21 cellular contexts compared by ENCODE assay signal in genomic region chr14:68081489-68081888, GRCh38.
"Had no signal": no experiment of that assay in that cellular context is flagged by ENCODE, and none has a peak within 500 bp of the region (broad histone marks: within the 10 kb centered on the region; RNA-seq: fewer than 3 reads in every experiment).

No MANE protein-coding gene starts in this region.

- H3K4me3 Mint-ChIP-seq: activated CD4-positive, alpha-beta memory T cell treated with anti-CD3 and anti-CD28 coated beads for 36 hours; activated naive CD8-positive, alpha-beta T cell treated with anti-CD3 and anti-CD28 coated beads, Interleukin-2, amount 10 ng/mL, durations not matched to agents 7 days and 5 days; dendritic cell treated with granulocyte-macrophage colony-stimulating factor and Interleukin-4, amounts not matched to agents 40 ng/mL and 50 ng/mL, for 4 days; natural killer cell; stimulated activated effector memory CD8-positive, alpha-beta T cell treated with anti-CD3 and anti-CD28 coated beads, Interleukin-12 subunit alpha, Interleukin-12 subunit beta, amount 100 ng/mL, for 72 hours; WTC11 had no signal

- H3K4me1 Mint-ChIP-seq: activated naive CD8-positive, alpha-beta T cell treated with anti-CD3 and anti-CD28 coated beads, Interleukin-2, amount 10 ng/mL, durations not matched to agents 7 days and 5 days; stimulated activated effector memory CD8-positive, alpha-beta T cell treated with anti-CD3 and anti-CD28 coated beads, Interleukin-12 subunit alpha, Interleukin-12 subunit beta, amount 100 ng/mL, for 72 hours had no signal

- H3K4me2 ChIP-seq: smooth muscle cell had no signal

- H3K4me3 ChIP-seq: cardiac muscle cell, esophagus squamous epithelium, smooth muscle cell, tibial artery, vagina had no signal

- DNase-seq: activated CD4-positive, alpha-beta memory T cell treated with anti-CD3 and anti-CD28 coated beads for 36 hours; activated CD4-positive, alpha-beta T cell treated with anti-CD3 and anti-CD28 coated beads for 4 hours; activated naive CD4-positive, alpha-beta T cell treated with Interleukin-2 at 50 U/mL for 16 hours; activated naive CD8-positive, alpha-beta T cell treated with anti-CD3 and anti-CD28 coated beads, Interleukin-2, amount 10 ng/mL, durations not matched to agents 7 days and 5 days; activated T-cell treated with anti-CD3 and anti-CD28 coated beads, Interleukin-2, amount 50 U/mL, for 1 hour; amygdala; effector CD8-positive, alpha-beta T cell; esophagus squamous epithelium; mesendoderm; natural killer cell; stimulated activated CD4-positive, alpha-beta T cell treated with anti-CD3 and anti-CD28 coated beads, Interleukin-4, amount 100 ng/mL, for 1 hour; T-helper 2 cell; tibial artery had no signal

- H3K36me3 Mint-ChIP-seq: activated CD4-positive, alpha-beta memory T cell treated with anti-CD3 and anti-CD28 coated beads for 36 hours; natural killer cell; stimulated activated effector memory CD8-positive, alpha-beta T cell treated with anti-CD3 and anti-CD28 coated beads, Interleukin-12 subunit alpha, Interleukin-12 subunit beta, amount 100 ng/mL, for 72 hours; WTC11 had no signal

- H3K9me3 Mint-ChIP-seq: activated CD4-positive, alpha-beta memory T cell treated with anti-CD3 and anti-CD28 coated beads for 36 hours; activated naive CD8-positive, alpha-beta T cell treated with anti-CD3 and anti-CD28 coated beads, Interleukin-2, amount 10 ng/mL, durations not matched to agents 7 days and 5 days; activated T-helper 2 cell treated with anti-CD3 and anti-CD28 coated beads, Interferon-gamma antibody, Interleukin-2, Interleukin-4, amounts not matched to agents 10 μg/mL and 5 μg/mL and 100 μg/mL, durations not matched to agents 14 hours and 24 hours and 36 hours; dendritic cell treated with granulocyte-macrophage colony-stimulating factor and Interleukin-4, amounts not matched to agents 40 ng/mL and 50 ng/mL, for 4 days; natural killer cell; stimulated activated effector memory CD8-positive, alpha-beta T cell treated with anti-CD3 and anti-CD28 coated beads, Interleukin-12 subunit alpha, Interleukin-12 subunit beta, amount 100 ng/mL, for 72 hours; WTC11 had no signal

- H3K9ac ChIP-seq: parathyroid adenoma had no signal

- H3K27ac ChIP-seq: cardiac muscle cell, esophagus squamous epithelium, parathyroid adenoma, tibial artery, vagina had no signal

- H3K9me3 ChIP-seq: esophagus squamous epithelium, tibial artery, vagina had no signal

- H3K4me1 ChIP-seq: parathyroid adenoma, tibial artery, vagina had no signal

- H2AFZ ChIP-seq: parathyroid adenoma had no signal

- H3K27me3 Mint-ChIP-seq: activated CD4-positive, alpha-beta memory T cell treated with anti-CD3 and anti-CD28 coated beads for 36 hours; activated naive CD8-positive, alpha-beta T cell treated with anti-CD3 and anti-CD28 coated beads, Interleukin-2, amount 10 ng/mL, durations not matched to agents 7 days and 5 days; dendritic cell treated with granulocyte-macrophage colony-stimulating factor and Interleukin-4, amounts not matched to agents 40 ng/mL and 50 ng/mL, for 4 days had no signal

- H3K27me3 ChIP-seq: cardiac muscle cell, esophagus squamous epithelium, tibial artery, vagina had no signal

- H3K36me3 ChIP-seq: cardiac muscle cell, esophagus squamous epithelium, tibial artery, vagina had no signal

- H3K79me2 ChIP-seq: parathyroid adenoma had no signal

- H3K27ac Mint-ChIP-seq: activated CD4-positive, alpha-beta memory T cell treated with anti-CD3 and anti-CD28 coated beads for 36 hours; activated naive CD8-positive, alpha-beta T cell treated with anti-CD3 and anti-CD28 coated beads, Interleukin-2, amount 10 ng/mL, durations not matched to agents 7 days and 5 days; activated T-helper 2 cell treated with anti-CD3 and anti-CD28 coated beads, Interferon-gamma antibody, Interleukin-2, Interleukin-4, amounts not matched to agents 10 μg/mL and 5 μg/mL and 100 μg/mL, durations not matched to agents 14 hours and 24 hours and 36 hours; dendritic cell treated with granulocyte-macrophage colony-stimulating factor and Interleukin-4, amounts not matched to agents 40 ng/mL and 50 ng/mL, for 4 days; natural killer cell; stimulated activated effector memory CD8-positive, alpha-beta T cell treated with anti-CD3 and anti-CD28 coated beads, Interleukin-12 subunit alpha, Interleukin-12 subunit beta, amount 100 ng/mL, for 72 hours; WTC11 had no signal
